In the genomic region with DNA sequence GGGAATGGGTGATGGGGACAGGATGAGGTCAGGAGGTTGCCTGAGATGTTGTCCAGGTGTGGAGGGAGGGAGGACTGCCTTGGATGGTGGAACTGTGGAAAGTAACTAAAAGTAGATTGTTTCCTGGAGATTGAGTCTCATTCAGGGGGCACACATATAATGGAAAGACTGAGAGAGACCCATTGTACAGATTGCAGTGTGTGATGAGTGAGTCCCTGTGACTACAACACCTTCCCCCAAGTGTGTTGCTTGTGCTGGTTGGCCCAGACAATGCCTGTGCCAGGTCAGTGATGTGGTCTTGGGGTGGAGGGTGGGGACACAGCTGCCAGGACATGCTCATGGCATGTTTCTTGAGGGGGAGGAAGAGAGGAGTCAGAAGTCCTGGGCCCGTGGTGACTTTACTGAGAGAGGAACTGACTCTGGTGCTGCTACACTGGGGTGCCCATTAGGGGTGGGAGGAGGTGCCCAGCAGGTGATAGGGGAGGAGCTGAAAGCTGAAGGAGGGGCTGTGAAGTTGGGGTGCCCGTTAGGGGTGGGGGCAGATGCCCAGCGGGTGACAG, we compare ENCODE assay signal across 1 cellular context.
TF ChIP-seq lines count a peak whose summit lies in the region.

No MANE protein-coding gene starts in this region.

TF ChIP-seq in K562, 482 proteins besides CTCF, POLR2A, EP300 and RAD21:
- TF ChIP-seq KDM1A (IDR thresholded peaks at IDR 0.05) (peak in 1 of 2 experiments; percentile 34; a peak in 1 of 4 replicates), BCOR (IDR thresholded peaks at IDR 0.05) (peak; percentile 36; the same call in 1 of the 2 replicates), HDAC3 (IDR thresholded peaks at IDR 0.05; ENCODE audit: borderline replicate concordance, partially characterized antibody) (no peak)
